ENCODE assay signal across 21 cellular contexts in genomic region chr3:63179862-63180522, GRCh38.
"Had no signal": no experiment of that assay in that cellular context is flagged by ENCODE, and none has a peak within 500 bp of the region (broad histone marks: within the 10 kb centered on the region; RNA-seq: fewer than 3 reads in every experiment).

No MANE protein-coding gene starts in this region.

- H3K9me3 ChIP-seq: mucosa of descending colon, psoas muscle, right lobe of liver, suprapubic skin, transverse colon, vagina had no signal

- H3K4me1 ChIP-seq: neural progenitor cell, psoas muscle, right lobe of liver, suprapubic skin, transverse colon, vagina had no signal

- ATAC-seq: mucosa of descending colon; naive thymus-derived CD4-positive, alpha-beta T cell; psoas muscle; right lobe of liver; stimulated activated naive CD8-positive, alpha-beta T cell treated with anti-CD3 and anti-CD28 coated beads, Interleukin-15, amount 100 ng/mL, for 72 hours had no signal

- H3K27ac ChIP-seq: dorsolateral prefrontal cortex, hepatocyte, neural progenitor cell, psoas muscle, right lobe of liver, suprapubic skin, transverse colon, vagina had no signal

- H3K36me3 ChIP-seq: neural progenitor cell, right lobe of liver, suprapubic skin, transverse colon, vagina had no signal

- DNase-seq: dorsolateral prefrontal cortex; effector CD4-positive, alpha-beta T cell; kidney; mucosa of descending colon; naive thymus-derived CD4-positive, alpha-beta T cell; posterior cingulate gyrus; psoas muscle; right lobe of liver; stimulated activated CD4-positive, alpha-beta T cell treated with anti-CD3 and anti-CD28 coated beads, Interleukin-12 subunit alpha, Interleukin-12 subunit beta, amount 100 ng/mL, for 4 hours; stimulated activated CD4-positive, alpha-beta T cell treated with anti-CD3 and anti-CD28 coated beads, Interleukin-1b, Interleukin-23, amount 100 ng/mL, for 48 hours; stimulated activated CD4-positive, alpha-beta T cell treated with anti-CD3 and anti-CD28 coated beads, Interleukin-4, amount 100 ng/mL, for 1 hour; stimulated activated CD8-positive, alpha-beta memory T cell treated with anti-CD3 and anti-CD28 coated beads, Interleukin-4, amount 100 ng/mL, for 48 hours; stimulated activated naive CD4-positive, alpha-beta T cell; stimulated activated naive CD8-positive, alpha-beta T cell treated with anti-CD3 and anti-CD28 coated beads, Interleukin-15, amount 100 ng/mL, for 72 hours; transverse colon had no signal

- H3K4me3 ChIP-seq: dorsolateral prefrontal cortex, hepatocyte, lung, mucosa of descending colon, neural progenitor cell, psoas muscle, right lobe of liver, smooth muscle cell, suprapubic skin, transverse colon, vagina had no signal

- H3K27me3 ChIP-seq: dorsolateral prefrontal cortex, hepatocyte, neural progenitor cell, right lobe of liver, suprapubic skin, transverse colon, vagina had no signal
